9 cellular contexts compared by ENCODE assay signal in genomic region chr7:130899638-130900401, GRCh38.
A peak's percentile ranks its signal among the peaks of the same experiment; 100 is the strongest.
DNase-seq lines count a peak whose midpoint lies in the region; ATAC-seq and TF ChIP-seq lines count a peak whose summit lies in the region.
"Had no signal": no experiment of that assay in that cellular context is flagged by ENCODE, and none has a peak within 500 bp of the region (broad histone marks: within the 10 kb centered on the region; RNA-seq: fewer than 3 reads in every experiment).

No MANE protein-coding gene starts in this region.

- H3K4me3 ChIP-seq in HAP-1, result no peak overlapping the region

- H3K27me3 ChIP-seq in HAP-1 (ENCODE audit: low read depth), result no peaks in the 10 kb centered on the region

- peaks cover 8% of the 10 kb centered on the region for H3K27me3 Mint-ChIP-seq in nephron progenitor cell (ENCODE audit: low read depth, poor library complexity)

- no peak for TF ChIP-seq CTCF in nephron progenitor cell (IDR thresholded peaks at IDR 0.05)

- no peak for ATAC-seq in GM18498 (IDR thresholded peaks at IDR 0.05; ENCODE audit: unreplicated experiment)

- no peaks in the 10 kb centered on the region for H3K36me3 Mint-ChIP-seq in nephron progenitor cell (ENCODE audit: low read depth)

- peak overlapping the region; percentile 2 for H3K27ac Mint-ChIP-seq in nephron progenitor cell

- H3K4me1 ChIP-seq in HAP-1, result peaks cover 7% of the 10 kb centered on the region; the same call in 1 of the 2 replicates

- peak overlapping the region; percentile 79 for H3K27ac ChIP-seq in caudate nucleus (ENCODE audit: low read depth, low read length)

- H3K4me1 Mint-ChIP-seq in nephron progenitor cell, result peaks cover 80% of the 10 kb centered on the region

- H3K36me3 ChIP-seq in HAP-1 (replicated peaks), result no peaks in the 10 kb centered on the region; the same call in 1 of the 2 replicates

- H3K9me3 Mint-ChIP-seq in nephron progenitor cell, result peaks cover 15% of the 10 kb centered on the region

- peak; percentile 60 for DNase-seq in COLO668 (lab: John Stamatoyannopoulos, UW; ENCODE audit: unreplicated experiment)
- DNase-seq in LoVo (ENCODE audit: low spot score), result peak; percentile 85
- no peak for DNase-seq in caudate nucleus (lab: John Stamatoyannopoulos, UW)
- DNase-seq in nephron progenitor cell, result no peak
- DNase-seq in HAP-1 (ENCODE audit: low spot score in 2 of 2), result no peak
- no peak for DNase-seq in Ammon's horn (ENCODE audit: low spot score)
- DNase-seq in T-helper 9 cell, result no peak
- DNase-seq: NCI-H345 had no signal

- H3K9me3 ChIP-seq in HAP-1, result no peaks in the 10 kb centered on the region

- peak overlapping the region; percentile 29 for H3K4me3 Mint-ChIP-seq in nephron progenitor cell

- in situ Hi-C loops in HAP-1 (cut with MboI; ENCODE audit: low sequenced_read_pairs), result loop anchor here (5.0 kb wide), 1 partner anchor 142 kb away; no protein-coding TSS in a partner anchor

Comparison
In these comparisons a context has a peak if more than half of its experiments do, and no peak if none do; other contexts are left out.
1. DNase-seq: peak in COLO668 (single experiment) and LoVo (single experiment); none in caudate nucleus (0 of 61), nephron progenitor cell (single experiment), HAP-1 (0 of 2), Ammon's horn (single experiment) and T-helper 9 cell (single experiment).